8 cellular contexts compared by ENCODE assay signal in the genomic region with DNA sequence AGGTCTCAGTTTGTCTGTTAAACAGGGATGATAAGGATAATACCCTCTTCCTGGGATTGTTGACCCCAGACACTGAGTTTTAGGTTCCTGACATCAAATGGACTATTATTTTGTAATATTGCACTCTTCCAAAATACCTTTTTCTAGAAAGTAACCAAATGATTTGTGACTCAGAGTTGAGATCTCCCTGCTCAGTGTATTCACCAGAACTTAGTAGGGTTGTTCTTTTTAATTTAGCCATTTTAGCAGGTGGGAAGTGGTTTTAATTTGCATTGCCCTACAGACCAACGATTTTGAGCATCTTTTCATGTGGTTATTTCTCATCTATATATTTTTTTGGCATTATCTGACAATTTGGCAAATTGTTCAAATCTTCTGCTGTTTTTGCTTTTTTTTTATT.
"Had no signal": no experiment of that assay in that cellular context is flagged by ENCODE, and none has a peak within 500 bp of the region (broad histone marks: within the 10 kb centered on the region; RNA-seq: fewer than 3 reads in every experiment).

No MANE protein-coding gene starts in this region.

- FAIRE-seq: G401.6, GM12878, GM12891, GM12892, GM18507, GM19239 had no signal

- ATAC-seq: GM12878 had no signal

- DNase-seq: GDM1, GF-D8 had no signal

- H3K4me3 ChIP-seq: GM12878 had no signal
